In genomic region chr4:76448211-76448610, GRCh38 we compare ENCODE assay signal across 2 cellular contexts.
TF ChIP-seq lines count a peak whose summit lies in the region.

No MANE protein-coding gene starts in this region.

TF ChIP-seq in GM23338, 12 proteins besides CTCF, POLR2A, EP300 and RAD21:
- no peak for TF ChIP-seq ZNF331 (CRISPR knock-in tag; IDR thresholded peaks at IDR 0.05; ENCODE audit: low read depth)
- no peak for TF ChIP-seq EZH2 (IDR thresholded peaks at IDR 0.05; ENCODE audit: low read depth, unreplicated experiment)
- no peak for TF ChIP-seq REST (IDR thresholded peaks at IDR 0.05; ENCODE audit: unreplicated experiment)
- TF ChIP-seq JUNB (IDR thresholded peaks at IDR 0.05; ENCODE audit: unreplicated experiment), result no peak
- no peak for TF ChIP-seq STAT1 (IDR thresholded peaks at IDR 0.05; ENCODE audit: unreplicated experiment)
- no peak for TF ChIP-seq POLR2AphosphoS5 (IDR thresholded peaks at IDR 0.05; ENCODE audit: low read depth)
- no peak for TF ChIP-seq CREB1 (CRISPR knock-in tag; IDR thresholded peaks at IDR 0.05; ENCODE audit: low read depth)
- TF ChIP-seq EZH2phosphoT487 (IDR thresholded peaks at IDR 0.05; ENCODE audit: unreplicated experiment), result no peak
- TF ChIP-seq ZNF462 (CRISPR knock-in tag; IDR thresholded peaks at IDR 0.05), result no peak
- no peak for TF ChIP-seq ETS1 (IDR thresholded peaks at IDR 0.05)
- TF ChIP-seq NANOG (IDR thresholded peaks at IDR 0.05; ENCODE audit: borderline replicate concordance), result no peak
- no peak for TF ChIP-seq ZNF114 (CRISPR knock-in tag; IDR thresholded peaks at IDR 0.05)

TF ChIP-seq in GM12878, 131 proteins besides CTCF, POLR2A, EP300 and RAD21:
- no peak for TF ChIP-seq GATAD2B (conservative IDR thresholded peaks at IDR 0.05; ENCODE audit: low read depth)
- no peak for TF ChIP-seq NR2F1 (conservative IDR thresholded peaks at IDR 0.05)
- TF ChIP-seq CBX3 (IDR thresholded peaks at IDR 0.05; ENCODE audit: borderline replicate concordance, low read depth), result no peak
- TF ChIP-seq JUND (IDR thresholded peaks at IDR 0.05; ENCODE audit: low read depth, low read length), result no peak
- no peak for TF ChIP-seq ATF3 (IDR thresholded peaks at IDR 0.05; ENCODE audit: borderline replicate concordance, extremely low read depth, low read depth, low read length)
- no peak for TF ChIP-seq NFIC (IDR thresholded peaks at IDR 0.05; ENCODE audit: low read depth, low read length)
